2 cellular contexts compared by ENCODE assay signal in genomic region chrX:131305926-131306325, GRCh38.
TF ChIP-seq lines count a peak whose summit lies in the region.

No MANE protein-coding gene starts in this region.

TF ChIP-seq in GM23338, 12 proteins besides CTCF, POLR2A, EP300 and RAD21:
- no peak for TF ChIP-seq EZH2 (IDR thresholded peaks at IDR 0.05; ENCODE audit: low read depth, unreplicated experiment)
- no peak for TF ChIP-seq NANOG (IDR thresholded peaks at IDR 0.05; ENCODE audit: borderline replicate concordance)
- TF ChIP-seq ETS1 (IDR thresholded peaks at IDR 0.05), result no peak
- TF ChIP-seq ZNF462 (CRISPR knock-in tag; IDR thresholded peaks at IDR 0.05), result no peak
- no peak for TF ChIP-seq ZNF114 (CRISPR knock-in tag; IDR thresholded peaks at IDR 0.05)
- TF ChIP-seq REST (IDR thresholded peaks at IDR 0.05; ENCODE audit: unreplicated experiment), result no peak
- no peak for TF ChIP-seq ZNF331 (CRISPR knock-in tag; IDR thresholded peaks at IDR 0.05; ENCODE audit: low read depth)
- no peak for TF ChIP-seq POLR2AphosphoS5 (IDR thresholded peaks at IDR 0.05; ENCODE audit: low read depth)
- TF ChIP-seq STAT1 (IDR thresholded peaks at IDR 0.05; ENCODE audit: unreplicated experiment), result no peak
- TF ChIP-seq EZH2phosphoT487 (IDR thresholded peaks at IDR 0.05; ENCODE audit: unreplicated experiment), result no peak

TF ChIP-seq in H1, 55 proteins besides CTCF, POLR2A, EP300 and RAD21:
- TF ChIP-seq SRF (IDR thresholded peaks at IDR 0.05; ENCODE audit: low read depth, low read length), result peak; percentile 91
- no peak for TF ChIP-seq CHD7 (IDR thresholded peaks at IDR 0.05; ENCODE audit: insufficient replicate concordance, low read length)
TF ChIP-seq in H1: peak in this region for 1.
